Comparison of ENCODE assay signal across 8 cellular contexts in genomic region chr14:73714656-73715081, GRCh38. TPM values are rescaled to one million over a fixed set of nuclear protein-coding genes. Genes with fewer than 3 reads are reported as not detected.
A peak's percentile ranks its signal among the peaks of the same experiment; 100 is the strongest.
DNase-seq lines count a peak whose midpoint lies in the region; ATAC-seq, FAIRE-seq and TF ChIP-seq lines count a peak whose summit lies in the region.

No MANE protein-coding gene starts in this region.

- intact Hi-C loops in activated CD4-positive, alpha-beta T cell treated with anti-CD3 and anti-CD28 coated beads, Interleukin-2, amount 10 ng/mL, durations not matched to agents 24 days and 14 days (cut with micrococcal nuclease) = loop anchor here (5.0 to 10.0 kb wide), 3 partner anchors 173 to 303 kb away; partner anchors contain the start of genes BBOF1, ENTPD5, RIOX1 and ZNF410
- intact Hi-C loops in HepG2 (cut with micrococcal nuclease; ENCODE audit: unreplicated experiment) = loop anchor here (5.0 kb wide), 1 partner anchor 177 kb away; the partner anchor contains the start of gene ACOT1
- intact Hi-C loops in vagina (cut with DNase I) = loop anchor here (10.0 kb wide), 1 partner anchor 70 kb away; the partner anchor contains the start of gene DNAL1

- no peaks in the 10 kb centered on the region for H3K9me3 Mint-ChIP-seq in activated CD4-positive, alpha-beta T cell treated with anti-CD3 and anti-CD28 coated beads, Interleukin-2, amount 10 ng/mL, durations not matched to agents 24 days and 14 days

- peak overlapping the region; percentile 81 for H3K27ac Mint-ChIP-seq in activated CD4-positive, alpha-beta T cell treated with anti-CD3 and anti-CD28 coated beads, Interleukin-2, amount 10 ng/mL, durations not matched to agents 24 days and 14 days

- TF ChIP-seq CTCF in KMS-11 (conservative IDR thresholded peaks at IDR 0.05; ENCODE audit: low read depth, low read length) = no peak
- TF ChIP-seq CTCF in HepG2 (CRISPR knock-in tag; IDR thresholded peaks at IDR 0.05) = no peak
- no peak for TF ChIP-seq CTCF in vagina (IDR thresholded peaks at IDR 0.05)

- H3K4me2 ChIP-seq in KMS-11 (peak overlapping the region; percentile 39; the same call in 1 of the 2 replicates), HepG2 (ENCODE audit: low read depth, low read length) (peak overlapping the region; percentile 91)

- H3K36me3 ChIP-seq in KMS-11 (ENCODE audit: insufficient read depth) (no peaks in the 10 kb centered on the region), HepG2 (replicated peaks in 1 of 2; ENCODE audit: control insufficient read depth in 1 of 2, insufficient read depth in 2 of 2, low read length in 2 of 2) (peaks cover 10 to 25% of the 10 kb centered on the region in 2 experiments; a peak in 4 of 5 replicates), vagina (peaks cover 0 to 15% of the 10 kb centered on the region in 2 donors)

- POLR2A ChIA-PET in HepG2 (lab: Yijun Ruan, JAX) = interaction anchor here (0.6 to 2.5 kb wide), 3 partner anchors 10 to 44 kb away, joined by 3 to 8 read pairs (median 3); no protein-coding TSS in a partner anchor

- H3K27me3 Mint-ChIP-seq in activated CD4-positive, alpha-beta T cell treated with anti-CD3 and anti-CD28 coated beads, Interleukin-2, amount 10 ng/mL, durations not matched to agents 24 days and 14 days = no peaks in the 10 kb centered on the region

- 56% methylated on average over 7 of the region's 7 CpGs for WGBS in HepG2 (ENCODE audit: low lambda C conversion rate)

- no peak for DNase-seq in activated CD4-positive, alpha-beta T cell treated with anti-CD3 and anti-CD28 coated beads, Interleukin-2, amount 10 ng/mL, durations not matched to agents 24 days and 14 days
- no peak for DNase-seq in activated CD4-positive, alpha-beta T cell treated with anti-CD3 and anti-CD28 coated beads, Interleukin-2, amount 50 U/mL, for 48 hours
- DNase-seq in HepG2 (ENCODE audit: low spot score) = no peak
- no peak for DNase-seq in vagina (ENCODE audit: extremely low spot score in 2 of 2)
- DNase-seq in activated effector memory CD4-positive, alpha-beta T cell treated with Interleukin-2 at 50 U/mL for 16 hours = no peak
- DNase-seq in activated CD4-positive, CD25-positive, alpha-beta regulatory T cell (lab: John Stamatoyannopoulos, UW) = no peak

- no TSS peak for BruUV-seq in HepG2 (replicated peaks; lab: Mats Ljungman, UMichigan)

- no peak for TF ChIP-seq RAD21 in HepG2 (CRISPR knock-in tag; IDR thresholded peaks at IDR 0.05)

- CTCF ChIA-PET in HepG2 (lab: Yijun Ruan, JAX; ENCODE audit: low intra/inter-chr PET ratio, low total read pairs) = no interaction called here

- H3K36me3 Mint-ChIP-seq in activated CD4-positive, alpha-beta T cell treated with anti-CD3 and anti-CD28 coated beads, Interleukin-2, amount 10 ng/mL, durations not matched to agents 24 days and 14 days (ENCODE audit: low read depth) = peaks cover 41% of the 10 kb centered on the region

- no peak for FAIRE-seq in HepG2 (lab: Jason Lieb, UNC)

- H3K4me3 Mint-ChIP-seq in activated CD4-positive, alpha-beta T cell treated with anti-CD3 and anti-CD28 coated beads, Interleukin-2, amount 10 ng/mL, durations not matched to agents 24 days and 14 days = peak overlapping the region; percentile 92

- peaks cover 27% of the 10 kb centered on the region for H3K4me1 Mint-ChIP-seq in activated CD4-positive, alpha-beta T cell treated with anti-CD3 and anti-CD28 coated beads, Interleukin-2, amount 10 ng/mL, durations not matched to agents 24 days and 14 days

- in situ Hi-C loops in HepG2 (cut with HindIII; ENCODE audit: extremely low pct_ligation_motif_present, low pct_unique_long_range_greater_than_20kb) = no loop called here

- no peak for TF ChIP-seq EP300 in HepG2 (IDR thresholded peaks at IDR 0.05; ENCODE audit: low read depth in 2 of 2, low read length in 2 of 2)
- TF ChIP-seq EP300 in HepG2 (CRISPR knock-in tag; IDR thresholded peaks at IDR 0.05; ENCODE audit: borderline replicate concordance) = no peak

- no peaks in the 10 kb centered on the region for H4K20me1 ChIP-seq in KMS-11 (ENCODE audit: insufficient read depth)
- H4K20me1 ChIP-seq in HepG2 (ENCODE audit: insufficient read depth, low read length) = 0 out of 2 replicates have a peak, but pooled peaks cover 5% of the 10 kb centered on the region

- TF ChIP-seq POLR2A in HepG2 (IDR thresholded peaks at IDR 0.05; ENCODE audit: insufficient read depth in 1 of 2, low read depth in 2 of 2, low read length in 2 of 2) (no peak), vagina (IDR thresholded peaks at IDR 0.05) (no peak)

- H3K79me2 ChIP-seq in KMS-11 (ENCODE audit: insufficient read depth, low read depth) = peaks cover 16% of the 10 kb centered on the region
- peaks cover 20% of the 10 kb centered on the region for H3K79me2 ChIP-seq in HepG2 (ENCODE audit: insufficient read depth, low read length)

- H3K9ac ChIP-seq in KMS-11 = no peak overlapping the region
- no peak overlapping the region for H3K9ac ChIP-seq in HepG2 (ENCODE audit: insufficient read depth, low read depth, low read length)

- H3K4me3 ChIP-seq in KMS-11 (IDR thresholded peaks at IDR 0.05; ENCODE audit: insufficient read depth, low read depth, low read length) (no peak overlapping the region), HepG2 (replicated peaks in 1 of 3; ENCODE audit: insufficient read depth in 1 of 3, low read depth in 2 of 3, low read length in 3 of 3) (peak overlapping the region; percentile 79 to 89 (median 81); a peak in 5 of 6 replicates), vagina (peak overlapping the region; percentile 71 to 72)

- H3K27ac ChIP-seq in KMS-11 = no peak overlapping the region; the same call in 1 of the 2 replicates
- H3K27ac ChIP-seq in angular gyrus (ENCODE audit: low read depth, low read length) = peak overlapping the region; percentile 88
- no peak overlapping the region for H3K27ac ChIP-seq in HepG2 (ENCODE audit: extremely low read length, insufficient read depth, low read length)
- peak overlapping the region; percentile 85 for H3K27ac ChIP-seq in vagina

- peak; percentile 3 for ATAC-seq in HepG2

- no peak overlapping the region for H2AFZ ChIP-seq in KMS-11 (ENCODE audit: low read depth)
- no peak overlapping the region for H2AFZ ChIP-seq in HepG2 (ENCODE audit: low read length)

- H3K4me1 ChIP-seq in KMS-11 (ENCODE audit: low read depth, poor library complexity, severe bottlenecking) = peaks cover 14% of the 10 kb centered on the region
- peaks cover 15% of the 10 kb centered on the region for H3K4me1 ChIP-seq in HepG2 (ENCODE audit: insufficient read depth, low read length)
- peaks cover 49% of the 10 kb centered on the region for H3K4me1 ChIP-seq in vagina

- H3K9me3 ChIP-seq in HepG2 (ENCODE audit: low read length) (no peaks in the 10 kb centered on the region), vagina (no peaks in the 10 kb centered on the region)

- no peaks in the 10 kb centered on the region for H3K27me3 ChIP-seq in KMS-11 (ENCODE audit: insufficient read depth, low read depth)
- no peaks in the 10 kb centered on the region for H3K27me3 ChIP-seq in HepG2 (ENCODE audit: control insufficient read depth in 1 of 2, insufficient read depth in 2 of 2, low read length in 2 of 2)
- H3K27me3 ChIP-seq in vagina = no peaks in the 10 kb centered on the region

TF ChIP-seq in HepG2, 621 proteins besides CTCF, POLR2A, EP300 and RAD21 (continues in another document):
- TF ChIP-seq RNF2 (conservative IDR thresholded peaks at IDR 0.05; ENCODE audit: low read depth) (no peak), ZSCAN25 (CRISPR knock-in tag; IDR thresholded peaks at IDR 0.05) (no peak), MTF2 (CRISPR knock-in tag; IDR thresholded peaks at IDR 0.05; ENCODE audit: borderline replicate concordance) (no peak), ZNF496 (CRISPR knock-in tag; IDR thresholded peaks at IDR 0.05; ENCODE audit: insufficient replicate concordance) (no peak), ZNF253 (CRISPR knock-in tag; IDR thresholded peaks at IDR 0.05; ENCODE audit: borderline replicate concordance) (no peak), CEBPB (IDR thresholded peaks at IDR 0.05; ENCODE audit: borderline replicate concordance, low read depth, low read length) (no peak)

RNA-seq across cellular contexts. Expression of gene PNMA1, which starts 0.5 kb away (rescaled TPM):
- 29.7 and 30.4 TPM in 2 replicates for total RNA-seq in activated CD4-positive, alpha-beta T cell treated with anti-CD3 and anti-CD28 coated beads, Interleukin-2, amount 10 ng/mL, durations not matched to agents 24 days and 14 days
- 8.3 and 10.7 TPM in 2 replicates for total RNA-seq in HepG2 (2016; rRNA removed; fragmentation: Illumina TruSeq; extraction: Trizol)
- 1.8 and 1.9 TPM in 2 replicates for total RNA-seq in HepG2 (2016; cell fraction: cytosol; rRNA removed; fragmentation: Illumina TruSeq; extraction: Trizol; ENCODE audit: low read depth)
- 8.5 and 12.1 TPM in 2 replicates for total RNA-seq in HepG2 (2016; cell fraction: insoluble cytoplasmic fraction; rRNA removed; fragmentation: Illumina TruSeq; extraction: Trizol)
- 7.8 and 8.3 TPM in 2 replicates for total RNA-seq in HepG2 (2016; cell fraction: membrane; rRNA removed; fragmentation: Illumina TruSeq; extraction: Trizol)
- 8.6 and 9.7 TPM in 2 replicates for total RNA-seq in HepG2 (2016; cell fraction: nucleus; rRNA removed; fragmentation: Illumina TruSeq; extraction: Trizol)
- 6.6 and 7.0 TPM in 2 replicates for polyA plus RNA-seq in HepG2 (2011; rRNA removed)
- polyA plus RNA-seq in HepG2 (2011; cell fraction: cytosol; rRNA removed) = 5.3 and 6.7 TPM in 2 replicates
- 6.4 and 7.7 TPM in 2 replicates for polyA plus RNA-seq in HepG2 (2011; cell fraction: nucleus; rRNA removed)
- polyA plus RNA-seq in HepG2 (2012) = 14.1 and 14.8 TPM in 2 replicates
- 2.5 and 2.9 TPM in 2 replicates for polyA plus RNA-seq in HepG2 (2016; cell fraction: cytosol; fragmentation: Illumina TruSeq; extraction: Trizol; ENCODE audit: low read depth)
- 18.3 and 20.9 TPM in 2 replicates for polyA plus RNA-seq in HepG2 (2016; cell fraction: insoluble cytoplasmic fraction; fragmentation: Illumina TruSeq; extraction: Trizol; ENCODE audit: low read depth)
- polyA plus RNA-seq in HepG2 (2016; cell fraction: membrane; fragmentation: Illumina TruSeq; extraction: Trizol; ENCODE audit: low read depth) = 7.0 and 8.6 TPM in 2 replicates
- 17.9 and 18.6 TPM in 2 replicates for polyA plus RNA-seq in HepG2 (2016; cell fraction: nucleus; fragmentation: Illumina TruSeq; extraction: Trizol; ENCODE audit: insufficient read depth, low read depth)
- 5.1 and 5.4 TPM in 2 replicates for polyA minus RNA-seq in HepG2 (2011; rRNA and poly(A)+ RNA removed; ENCODE audit: low replicate concordance)
- polyA minus RNA-seq in HepG2 (2011; cell fraction: cytosol; rRNA and poly(A)+ RNA removed) = 5.6 and 6.3 TPM in 2 replicates
- 4.8 and 7.0 TPM in 2 replicates for polyA minus RNA-seq in HepG2 (2011; cell fraction: nucleus; rRNA and poly(A)+ RNA removed)
- 35.4 TPM for total RNA-seq in vagina

Comparison
In these comparisons a context has a peak if more than half of its experiments do, and no peak if none do; other contexts are left out.
1. H3K27ac ChIP-seq: peak in angular gyrus (single experiment) and vagina (single experiment); none in KMS-11 (single experiment) and HepG2 (single experiment).